14 cellular contexts compared by ENCODE assay signal in genomic region chr11:59380263-59381059, GRCh38. TPM values are rescaled to one million over a fixed set of nuclear protein-coding genes. Genes with fewer than 3 reads are reported as not detected.
DNase-seq lines count a peak whose midpoint lies in the region; ATAC-seq and TF ChIP-seq lines count a peak whose summit lies in the region.
"Had no signal": no experiment of that assay in that cellular context is flagged by ENCODE, and none has a peak within 500 bp of the region (broad histone marks: within the 10 kb centered on the region; RNA-seq: fewer than 3 reads in every experiment).

No MANE protein-coding gene starts in this region.

- no peaks in the 10 kb centered on the region for H3K79me2 ChIP-seq in MM.1S (ENCODE audit: low read length)
- H3K79me2 ChIP-seq: parathyroid adenoma had no signal

- no peaks in the 10 kb centered on the region for H3K36me3 Mint-ChIP-seq in Calu3 (ENCODE audit: insufficient read depth, unreplicated experiment)

- peak overlapping the region; percentile 72 for H3K27ac ChIP-seq in MM.1S (ENCODE audit: low read length)
- H3K27ac ChIP-seq: C4-2B, left lung, parathyroid adenoma, tibial artery had no signal

- peak; percentile 93 for ATAC-seq in GM18499 (IDR thresholded peaks at IDR 0.05; ENCODE audit: insufficient read depth, unreplicated experiment)
- peak; percentile 94 for ATAC-seq in GM19463 (IDR thresholded peaks at IDR 0.05; ENCODE audit: unreplicated experiment)
- peak; percentile 96 for ATAC-seq in HG02973 (IDR thresholded peaks at IDR 0.05; ENCODE audit: unreplicated experiment)
- ATAC-seq: left lung had no signal

- no peaks in the 10 kb centered on the region for H4K20me1 ChIP-seq in MM.1S (ENCODE audit: insufficient read depth, low read length)

- no TSS peak for BruUV-seq in Calu3 (replicated peaks; lab: Mats Ljungman, UMichigan)

- peak; percentile 64 for DNase-seq in MM.1S
- DNase-seq in NCI-H748 treated with DMSO at 0.1 percent for 48 hours (lab: John Stamatoyannopoulos, UW): no peak
- no peak for DNase-seq in NCI-H1105 treated with DMSO at 0.1 percent for 48 hours (lab: John Stamatoyannopoulos, UW)
- DNase-seq in DMS53 treated with DMSO at 0.1 percent for 48 hours (lab: John Stamatoyannopoulos, UW; ENCODE audit: unreplicated experiment): no peak
- no peak for DNase-seq in Calu3
- DNase-seq: foreskin melanocyte, left lung, tibial artery had no signal

- no peak overlapping the region for H3K4me3 Mint-ChIP-seq in Calu3 (ENCODE audit: low read depth, unreplicated experiment)

- CTCF ChIA-PET in Calu3 (lab: Charles Lee): interaction anchor here (0.7 kb wide), 1 partner anchor 914 kb away, joined by 3 read pairs; no protein-coding TSS in a partner anchor

- H3K4me1 ChIP-seq in MM.1S (ENCODE audit: low read length): peaks cover 18% of the 10 kb centered on the region
- H3K4me1 ChIP-seq: left lung, parathyroid adenoma, tibial artery had no signal

- peaks cover 16% of the 10 kb centered on the region for H3F3A ChIP-seq in MM.1S (ENCODE audit: insufficient read depth, low read length)

- H3K9me3 ChIP-seq in MM.1S (replicated peaks; ENCODE audit: insufficient read depth, low read length): no peaks in the 10 kb centered on the region
- H3K9me3 ChIP-seq: tibial artery had no signal

- H3K4me2 ChIP-seq in MM.1S (ENCODE audit: low read depth, low read length): peak overlapping the region; percentile 36

- TF ChIP-seq CTCF in MM.1S (IDR thresholded peaks at IDR 0.05; ENCODE audit: low read length): no peak
- no peak for TF ChIP-seq CTCF in Calu3 (IDR thresholded peaks at IDR 0.05; ENCODE audit: unreplicated experiment)

- H2AFZ ChIP-seq in MM.1S (ENCODE audit: low read length): no peak overlapping the region; the same call in 1 of the 2 replicates
- H2AFZ ChIP-seq: parathyroid adenoma had no signal

- H3K27ac Mint-ChIP-seq in Calu3 (ENCODE audit: unreplicated experiment): no peak overlapping the region

- no peaks in the 10 kb centered on the region for H3K4me1 Mint-ChIP-seq in Calu3 (ENCODE audit: low read depth, unreplicated experiment)

- no peaks in the 10 kb centered on the region for H3K36me3 ChIP-seq in MM.1S (replicated peaks; ENCODE audit: insufficient read depth, low read length)
- H3K36me3 ChIP-seq: left lung, tibial artery had no signal

- intact Hi-C loops in Calu3 (cut with micrococcal nuclease; ENCODE audit: unreplicated experiment): no loop called here

- H3K9me3 Mint-ChIP-seq in Calu3 (ENCODE audit: low read depth, unreplicated experiment): no peaks in the 10 kb centered on the region

- peak overlapping the region; percentile 45 for H3K4me3 ChIP-seq in MM.1S (ENCODE audit: low read length)
- H3K4me3 ChIP-seq: left lung, tibial artery had no signal

- H3K9ac ChIP-seq in MM.1S (ENCODE audit: low read length): peak overlapping the region; percentile 16; the same call in 1 of the 2 replicates
- H3K9ac ChIP-seq: parathyroid adenoma had no signal

- no peaks in the 10 kb centered on the region for H3K27me3 Mint-ChIP-seq in Calu3 (ENCODE audit: unreplicated experiment)

- H3K27me3 ChIP-seq in MM.1S (replicated peaks; ENCODE audit: insufficient read depth, low read length): no peaks in the 10 kb centered on the region
- H3K27me3 ChIP-seq: left lung, tibial artery had no signal

- no peaks in the 10 kb centered on the region for H3K9me2 ChIP-seq in MM.1S (replicated peaks; ENCODE audit: insufficient read depth, low read length)

RNA-seq across cellular contexts. Expression of gene OR5AN1, which starts 21.8 kb away (rescaled TPM):
- not detected in 2 replicates for total RNA-seq in Calu3 (2022)
- total RNA-seq: cerebellum, left lung had no signal

RNA-seq across cellular contexts. Expression of gene OR5A2, which starts 45.8 kb away (rescaled TPM):
- total RNA-seq in Calu3 (2022): not detected in 2 replicates
- total RNA-seq: cerebellum, left lung had no signal

RNA-seq across cellular contexts. Expression of gene OR5A1, which starts 55.8 kb away (rescaled TPM):
- total RNA-seq in Calu3 (2022): not detected in 2 replicates
- total RNA-seq: cerebellum, left lung had no signal
